ENCODE assay signal across 17 cellular contexts in the genomic region with DNA sequence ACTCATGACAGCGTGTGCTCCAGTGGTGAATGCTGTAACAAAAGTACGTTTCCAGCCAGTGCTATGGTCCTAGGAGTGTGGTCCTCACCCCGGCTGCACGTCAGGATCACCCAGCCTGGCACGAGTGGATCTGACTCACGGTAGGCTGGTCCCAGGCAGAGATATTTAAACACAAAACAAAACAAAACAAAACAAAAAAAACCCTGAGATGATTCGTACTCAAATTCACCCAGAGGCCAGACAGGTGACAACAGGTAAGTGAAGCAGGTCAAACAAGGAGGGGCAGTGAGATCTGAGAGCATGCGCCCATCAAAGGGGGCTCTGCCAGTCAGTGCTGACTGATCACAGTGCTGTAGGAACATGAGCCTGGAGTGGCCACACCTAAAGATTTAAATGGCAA.
"Had no signal": no experiment of that assay in that cellular context is flagged by ENCODE, and none has a peak within 500 bp of the region (broad histone marks: within the 10 kb centered on the region; RNA-seq: fewer than 3 reads in every experiment).

No MANE protein-coding gene starts in this region.

- H3K9me3 Mint-ChIP-seq: activated naive CD8-positive, alpha-beta T cell treated with anti-CD3 and anti-CD28 coated beads for 36 hours; activated T-cell treated with anti-CD3 and anti-CD28 coated beads, Interleukin-2, amount 50 U/mL, for 24 hours; neural progenitor cell had no signal

- H3K27me3 ChIP-seq: cardiac muscle cell, hepatocyte, neural progenitor cell, tibial artery had no signal

- H3K79me2 ChIP-seq: hepatocyte had no signal

- H2AFZ ChIP-seq: hepatocyte, neural progenitor cell had no signal

- H3K36me3 ChIP-seq: cardiac muscle cell, lower lobe of right lung, neural progenitor cell, tibial artery had no signal

- H3K36me3 Mint-ChIP-seq: activated CD8-positive, alpha-beta memory T cell treated with anti-CD3 and anti-CD28 coated beads, Interleukin-2, amount 10 ng/mL, durations not matched to agents 7 days and 5 days; activated naive CD8-positive, alpha-beta T cell treated with anti-CD3 and anti-CD28 coated beads for 36 hours; neural progenitor cell had no signal

- H3K4me2 ChIP-seq: hepatocyte, neural progenitor cell had no signal

- H3K4me3 Mint-ChIP-seq: activated CD8-positive, alpha-beta memory T cell treated with anti-CD3 and anti-CD28 coated beads, Interleukin-2, amount 10 ng/mL, durations not matched to agents 7 days and 5 days; activated naive CD8-positive, alpha-beta T cell treated with anti-CD3 and anti-CD28 coated beads for 36 hours; activated T-cell treated with anti-CD3 and anti-CD28 coated beads, Interleukin-2, amount 50 U/mL, for 24 hours; neural progenitor cell; T-helper 17 cell had no signal

- H3K4me1 Mint-ChIP-seq: activated CD8-positive, alpha-beta memory T cell treated with anti-CD3 and anti-CD28 coated beads, Interleukin-2, amount 10 ng/mL, durations not matched to agents 7 days and 5 days; activated naive CD8-positive, alpha-beta T cell treated with anti-CD3 and anti-CD28 coated beads for 36 hours; neural progenitor cell; T-helper 17 cell had no signal

- H3K4me3 ChIP-seq: cardiac muscle cell, hepatocyte, lower lobe of right lung, neural progenitor cell, tibial artery had no signal

- H3K27ac Mint-ChIP-seq: activated CD8-positive, alpha-beta memory T cell treated with anti-CD3 and anti-CD28 coated beads, Interleukin-2, amount 10 ng/mL, durations not matched to agents 7 days and 5 days; activated naive CD8-positive, alpha-beta T cell treated with anti-CD3 and anti-CD28 coated beads for 36 hours; activated T-cell treated with anti-CD3 and anti-CD28 coated beads, Interleukin-2, amount 50 U/mL, for 24 hours; neural progenitor cell; T-helper 17 cell had no signal

- H3K27ac ChIP-seq: cardiac muscle cell, hepatocyte, lower lobe of right lung, neural progenitor cell, tibial artery had no signal

- DNase-seq: activated CD4-positive, alpha-beta T cell treated with anti-CD3 and anti-CD28 coated beads, Interleukin-2, amount 50 U/mL, for 4 hours; activated CD8-positive, alpha-beta memory T cell treated with anti-CD3 and anti-CD28 coated beads, Interleukin-2, amount 10 ng/mL, durations not matched to agents 7 days and 5 days; activated gamma-delta T cell; activated naive CD8-positive, alpha-beta T cell treated with anti-CD3 and anti-CD28 coated beads for 36 hours; activated T-cell treated with anti-CD3 and anti-CD28 coated beads, Interleukin-2, amount 50 U/mL, for 24 hours; anterior cingulate cortex; left cardiac atrium; lower lobe of right lung; midbrain; retina; stimulated activated CD4-positive, alpha-beta T cell treated with anti-CD3 and anti-CD28 coated beads, Interleukin-15, amount 100 ng/mL, for 24 hours; T-helper 17 cell; tibial artery had no signal

- ATAC-seq: activated CD4-positive, CD25-positive, alpha-beta regulatory T cell treated with anti-CD3 and anti-CD28 coated beads, Interleukin-2, amount 50 U/mL, for 24 hours; activated CD8-positive, alpha-beta memory T cell treated with anti-CD3 and anti-CD28 coated beads, Interleukin-2, amount 10 ng/mL, durations not matched to agents 7 days and 5 days; lower lobe of right lung; T-helper 17 cell had no signal

- H3K4me1 ChIP-seq: lower lobe of right lung, neural progenitor cell, tibial artery had no signal

- H3K27me3 Mint-ChIP-seq: activated CD8-positive, alpha-beta memory T cell treated with anti-CD3 and anti-CD28 coated beads, Interleukin-2, amount 10 ng/mL, durations not matched to agents 7 days and 5 days; activated naive CD8-positive, alpha-beta T cell treated with anti-CD3 and anti-CD28 coated beads for 36 hours; activated T-cell treated with anti-CD3 and anti-CD28 coated beads, Interleukin-2, amount 50 U/mL, for 24 hours; T-helper 17 cell had no signal
